18 cellular contexts compared by ENCODE assay signal in genomic region chr18:11523809-11524208, GRCh38.
"Had no signal": no experiment of that assay in that cellular context is flagged by ENCODE, and none has a peak within 500 bp of the region (broad histone marks: within the 10 kb centered on the region; RNA-seq: fewer than 3 reads in every experiment).

No MANE protein-coding gene starts in this region.

- H3K4me1 Mint-ChIP-seq: immature natural killer cell; naive thymus-derived CD4-positive, alpha-beta T cell had no signal

- H3K36me3 ChIP-seq: neutrophil, ovary, right atrium auricular region, sigmoid colon, stomach, thoracic aorta, transverse colon had no signal

- ATAC-seq: effector memory CD8-positive, alpha-beta T cell; foreskin keratinocyte; naive thymus-derived CD4-positive, alpha-beta T cell had no signal

- DNase-seq: effector memory CD8-positive, alpha-beta T cell; erythroblast; foreskin keratinocyte; immature natural killer cell; left cardiac atrium; mammary epithelial cell; naive thymus-derived CD4-positive, alpha-beta T cell; ovary; sigmoid colon; stimulated activated naive CD4-positive, alpha-beta T cell; stomach; substantia nigra; transverse colon had no signal

- H3K27ac Mint-ChIP-seq: dendritic cell treated with granulocyte-macrophage colony-stimulating factor and Interleukin-4, amounts not matched to agents 40 ng/mL and 50 ng/mL, for 4 days; immature natural killer cell; naive thymus-derived CD4-positive, alpha-beta T cell had no signal

- H3K4me1 ChIP-seq: foreskin keratinocyte, right atrium auricular region, sigmoid colon, stomach, transverse colon had no signal

- H3K4me3 Mint-ChIP-seq: dendritic cell treated with granulocyte-macrophage colony-stimulating factor and Interleukin-4, amounts not matched to agents 40 ng/mL and 50 ng/mL, for 4 days; effector memory CD8-positive, alpha-beta T cell; immature natural killer cell; naive thymus-derived CD4-positive, alpha-beta T cell had no signal

- H3K27me3 Mint-ChIP-seq: dendritic cell treated with granulocyte-macrophage colony-stimulating factor and Interleukin-4, amounts not matched to agents 40 ng/mL and 50 ng/mL, for 4 days had no signal

- H3K36me3 Mint-ChIP-seq: immature natural killer cell; naive thymus-derived CD4-positive, alpha-beta T cell had no signal

- H3K27ac ChIP-seq: foreskin keratinocyte, neutrophil, ovary, right atrium auricular region, sigmoid colon, skin epidermis, stomach, thoracic aorta, transverse colon had no signal

- H3K4me3 ChIP-seq: ovary, right atrium auricular region, sigmoid colon, skin epidermis, stomach, thoracic aorta, transverse colon had no signal

- H3K27me3 ChIP-seq: foreskin keratinocyte, ovary, right atrium auricular region, sigmoid colon, transverse colon had no signal

- H3K9me3 Mint-ChIP-seq: dendritic cell treated with granulocyte-macrophage colony-stimulating factor and Interleukin-4, amounts not matched to agents 40 ng/mL and 50 ng/mL, for 4 days; naive thymus-derived CD4-positive, alpha-beta T cell had no signal
